Comparison of ENCODE assay signal across 18 cellular contexts in the genomic region with DNA sequence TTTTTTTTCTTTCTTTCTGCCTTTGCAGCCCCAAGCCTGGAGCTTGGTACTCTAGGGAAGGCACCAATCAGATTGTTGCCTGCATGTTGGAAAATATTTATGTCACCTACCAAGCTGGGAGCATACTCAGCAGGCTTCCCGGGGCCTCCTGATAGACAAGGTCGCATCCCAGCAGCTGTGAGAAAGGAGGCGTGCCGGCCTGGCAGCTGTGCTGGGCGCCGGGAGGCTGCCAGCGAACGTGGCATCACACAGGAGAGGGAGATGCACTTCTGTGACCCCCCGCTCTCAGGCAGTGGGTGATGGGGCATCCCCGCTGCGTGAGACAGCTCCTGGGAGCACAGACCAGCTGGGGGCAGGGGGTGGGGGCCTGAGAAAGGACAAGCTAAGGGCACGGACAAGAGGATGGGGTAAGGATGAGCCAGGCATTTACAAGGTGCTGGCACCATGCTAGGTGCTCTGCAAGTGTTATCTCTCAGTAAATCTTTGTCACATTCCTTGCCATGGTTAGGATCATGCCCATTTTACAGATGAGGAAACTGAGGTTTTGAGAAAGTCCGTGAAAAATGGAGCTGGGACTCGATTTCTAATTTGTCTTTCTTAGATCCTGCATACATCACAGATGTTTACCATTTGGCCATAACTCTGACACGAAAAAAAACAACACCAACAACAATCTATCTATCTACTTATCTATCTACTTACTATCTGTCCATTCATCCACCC.
DNase-seq lines count a peak whose midpoint lies in the region; ATAC-seq, FAIRE-seq and TF ChIP-seq lines count a peak whose summit lies in the region.
"Had no signal": no experiment of that assay in that cellular context is flagged by ENCODE, and none has a peak within 500 bp of the region (broad histone marks: within the 10 kb centered on the region; RNA-seq: fewer than 3 reads in every experiment).

No MANE protein-coding gene starts in this region.

- POLR2A ChIA-PET in K562 (lab: Yijun Ruan, JAX) = no interaction called here

- H3K4me1 ChIP-seq in K562 (replicated peaks in 1 of 2; ENCODE audit: control insufficient read depth in 2 of 2, insufficient read depth in 2 of 2, low read length in 2 of 2) = no peaks in the 10 kb centered on the region
- H3K4me1 ChIP-seq: Caco-2 had no signal

- H3K9ac ChIP-seq in K562 (ENCODE audit: insufficient read depth in 1 of 2, low read depth in 2 of 2, low read length in 2 of 2) = no peak overlapping the region
- H3K9ac ChIP-seq: SK-N-SH had no signal

- no peaks in the 10 kb centered on the region for H4K20me1 ChIP-seq in K562 (replicated peaks; ENCODE audit: control insufficient read depth, insufficient read depth, low read length)

- intact Hi-C loops in K562 (cut with micrococcal nuclease) = no loop called here

- BruUV-seq in K562 (replicated peaks; lab: Mats Ljungman, UMichigan) = no TSS peak

- TF ChIP-seq CTCF in K562 (IDR thresholded peaks at IDR 0.05 in 2 of 3, conservative IDR thresholded peaks at IDR 0.05 in 1 of 3; ENCODE audit: insufficient read depth in 2 of 3, low read depth in 1 of 3, low read length in 3 of 3) = no peak

- H2AFZ ChIP-seq in K562 (ENCODE audit: low read depth, low read length) = no peak overlapping the region

- no peaks in the 10 kb centered on the region for H3K9me1 ChIP-seq in K562 (ENCODE audit: control insufficient read depth, insufficient read depth, low read length)

- TF ChIP-seq RAD21 in K562 (CRISPR knock-in tag; conservative IDR thresholded peaks at IDR 0.05 in 1 of 2, IDR thresholded peaks at IDR 0.05 in 1 of 2) = no peak

- no peak overlapping the region for H3K4me3 ChIP-seq in K562
- H3K4me3 ChIP-seq: MG63 had no signal

- no peaks in the 10 kb centered on the region for H3K36me3 ChIP-seq in K562 (ENCODE audit: control insufficient read depth, insufficient read depth, low read length)
- H3K36me3 ChIP-seq: MG63 had no signal

- H3K27ac ChIP-seq in K562 (ENCODE audit: extremely low read depth, low read depth, low read length) = no peak overlapping the region

- H3K27me3 ChIP-seq in K562 (ENCODE audit: control insufficient read depth in 2 of 2, insufficient read depth in 2 of 2, low read length in 2 of 2) = no peaks in the 10 kb centered on the region; a peak in 1 of 5 replicates
- H3K27me3 ChIP-seq: MG63 had no signal

- TF ChIP-seq POLR2A in K562 (conservative IDR thresholded peaks at IDR 0.05) = no peak

- no peaks in the 10 kb centered on the region for H3K9me3 ChIP-seq in K562 (replicated peaks; ENCODE audit: control insufficient read depth, insufficient read depth, low read depth, low read length)
- H3K9me3 ChIP-seq: Caco-2, SK-N-SH had no signal

- no peak overlapping the region for H3K4me2 ChIP-seq in K562 (ENCODE audit: insufficient read depth, low read length)
- H3K4me2 ChIP-seq: SK-N-SH had no signal

- CTCF ChIA-PET in K562 (lab: Yijun Ruan, JAX; ENCODE audit: low intra/inter-chr PET ratio) = no interaction called here

- H3K79me2 ChIP-seq in K562 (ENCODE audit: control insufficient read depth, insufficient read depth, low read length) = no peaks in the 10 kb centered on the region

- ATAC-seq in K562 (no peak), HG03565 (IDR thresholded peaks at IDR 0.05; ENCODE audit: unreplicated experiment) (no peak), GM18519 (IDR thresholded peaks at IDR 0.05; ENCODE audit: low FRiP score, unreplicated experiment) (no peak)
- ATAC-seq: HCT116, Panc1, Right ventricle myocardium inferior, T-cell had no signal

- WGBS in K562 (ENCODE audit: insufficient coverage, low coverage, missing lambda C conversion rate) = 0% methylated on average over 7 of the region's 15 CpGs

- TF ChIP-seq EP300 in K562 (IDR thresholded peaks at IDR 0.05; ENCODE audit: low read length) = no peak

- in situ Hi-C loops in K562 (cut with MboI) = no loop called here

- DNase-seq in NCI-H2171 (lab: John Stamatoyannopoulos, UW) (peak; percentile 73), K562 (ENCODE audit: extremely low read depth in 1 of 4, low spot score in 3 of 4) (no peak), myocyte (ENCODE audit: low read depth) (peak; percentile 71), urothelium cell line (ENCODE audit: low spot score) (no peak), HCEC 1CT (no peak)
- DNase-seq: Caco-2, DMS53, MG63, NCI-H1105, NCI-H187, NCI-H774, SK-N-SH, T-cell had no signal

- FAIRE-seq in K562 (lab: Jason Lieb, UNC) = no peak
- FAIRE-seq in urothelium cell line (lab: Jason Lieb, UNC) = peak; percentile 80

TF ChIP-seq in K562, 482 proteins besides CTCF, POLR2A, EP300 and RAD21:
- TF ChIP-seq RBM25 (IDR thresholded peaks at IDR 0.05; ENCODE audit: low read depth, low read length, severe bottlenecking) (peak; percentile 81), EHMT2 (IDR thresholded peaks at IDR 0.05) (no peak)

Comparison
In these comparisons a context has a peak if more than half of its experiments do, and no peak if none do; other contexts are left out.
1. DNase-seq: peak in NCI-H2171 (single experiment) and myocyte (single experiment); none in K562 (0 of 4), urothelium cell line (single experiment) and HCEC 1CT (single experiment).